In the genomic region with DNA sequence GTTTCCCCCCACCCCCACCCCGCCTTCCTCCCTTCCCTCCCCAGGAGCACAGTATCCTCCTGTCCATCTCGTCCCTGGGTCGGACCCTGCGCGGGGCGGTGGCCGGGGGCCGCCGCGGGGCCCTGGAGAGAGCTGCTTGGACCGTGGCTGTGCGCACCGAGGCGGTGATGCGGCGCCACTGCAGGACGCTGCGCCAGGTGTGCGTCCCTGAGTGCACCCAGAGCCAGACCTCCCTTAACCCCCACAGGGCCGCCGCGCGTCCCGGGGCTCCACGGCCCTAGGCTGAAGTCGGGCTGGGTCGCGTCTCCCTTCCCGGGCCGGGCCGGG, we compare ENCODE assay signal across 8 cellular contexts. TPM values are rescaled to one million over a fixed set of nuclear protein-coding genes. Genes with fewer than 3 reads are reported as not detected.
DNase-seq lines count a peak whose midpoint lies in the region; ATAC-seq and TF ChIP-seq lines count a peak whose summit lies in the region.

No MANE protein-coding gene starts in this region.

- no peaks in the 10 kb centered on the region for H3K9me3 ChIP-seq in CD4-positive, alpha-beta memory T cell (ENCODE audit: control insufficient read depth in 1 of 2, low read length in 2 of 2)
- H3K9me3 ChIP-seq in HUES6 (ENCODE audit: control insufficient read depth, insufficient read depth, low read depth, low read length) (no peaks in the 10 kb centered on the region), smooth muscle cell (replicated peaks; ENCODE audit: low read depth) (no peaks in the 10 kb centered on the region)

- intact Hi-C loops in CD4-positive, alpha-beta memory T cell (cut with micrococcal nuclease): loop anchor here (1.0 to 5.0 kb wide), 3 partner anchors 57 to 141 kb away; a partner anchor contains a TSS
- intact Hi-C loops in dorsolateral prefrontal cortex (cut with DNase I): loop anchor here in 1 of 2 donors (10.0 kb wide), 1 partner anchor 87 kb away; no protein-coding TSS in a partner anchor

- H3K4me3 Mint-ChIP-seq in CD4-positive, alpha-beta memory T cell: peak overlapping the region in 2 of 8 donors; percentile 26 to 43

- ATAC-seq in GM19438 (IDR thresholded peaks at IDR 0.05; ENCODE audit: low read depth, unreplicated experiment): peak; percentile 40

- H2AFZ ChIP-seq in smooth muscle cell (ENCODE audit: low read depth): no peak overlapping the region

- H4K20me1 ChIP-seq in smooth muscle cell (ENCODE audit: low read depth): no peaks in the 10 kb centered on the region

- H3K4me3 ChIP-seq in CD4-positive, alpha-beta memory T cell (ENCODE audit: low read length in 2 of 2): peak overlapping the region in 1 of 2 donors; percentile 72
- H3K4me3 ChIP-seq in HUES6 (ENCODE audit: low read depth, low read length): peak overlapping the region; percentile 80
- peak overlapping the region in 39 of 59 donors; percentile 12 to 60 (median 45) for H3K4me3 ChIP-seq in dorsolateral prefrontal cortex
- peak overlapping the region; percentile 67 for H3K4me3 ChIP-seq in smooth muscle cell

- no peaks in the 10 kb centered on the region for H3K27me3 ChIP-seq in CD4-positive, alpha-beta memory T cell (ENCODE audit: insufficient read depth, low read length)
- H3K27me3 ChIP-seq in HUES6 (ENCODE audit: control insufficient read depth, insufficient read depth, low read length): peaks cover 57% of the 10 kb centered on the region
- peaks cover 0 to 75% (median 55%) of the 10 kb centered on the region in 45 donors for H3K27me3 ChIP-seq in dorsolateral prefrontal cortex
- H3K27me3 ChIP-seq in smooth muscle cell (ENCODE audit: low read depth): peaks cover 41% of the 10 kb centered on the region

- H3K4me1 ChIP-seq in CD4-positive, alpha-beta memory T cell (ENCODE audit: insufficient read depth, low read length): peaks cover 76% of the 10 kb centered on the region
- H3K4me1 ChIP-seq in HUES6 (ENCODE audit: control insufficient read depth, insufficient read depth, low read length) (peaks cover 39% of the 10 kb centered on the region), smooth muscle cell (ENCODE audit: low read depth) (peaks cover 10% of the 10 kb centered on the region)

- peaks cover 13 to 65% (median 31%) of the 10 kb centered on the region in 4 donors for H3K4me1 Mint-ChIP-seq in CD4-positive, alpha-beta memory T cell

- no peak for DNase-seq in CD4-positive, alpha-beta memory T cell
- no peak for DNase-seq in dorsolateral prefrontal cortex
- DNase-seq in smooth muscle cell (lab: John Stamatoyannopoulos, UW; ENCODE audit: unreplicated experiment): no peak
- DNase-seq in NCI-H2081 (lab: John Stamatoyannopoulos, UW): no peak
- DNase-seq in DMS79 treated with DMSO at 0.1 percent for 48 hours (lab: John Stamatoyannopoulos, UW): no peak
- DNase-seq in nucleus accumbens (lab: John Stamatoyannopoulos, UW): no peak

- no peak overlapping the region for H3K27ac Mint-ChIP-seq in CD4-positive, alpha-beta memory T cell

- H3K4me2 ChIP-seq in smooth muscle cell: peak overlapping the region; percentile 95

- peak overlapping the region; percentile 35 for H3K27ac ChIP-seq in CD4-positive, alpha-beta memory T cell (ENCODE audit: low read depth, low read length)
- H3K27ac ChIP-seq in HUES6 (ENCODE audit: low read depth, low read length): no peak overlapping the region
- peak overlapping the region in 2 of 59 donors; percentile 57 to 87 for H3K27ac ChIP-seq in dorsolateral prefrontal cortex
- no peak overlapping the region for H3K27ac ChIP-seq in smooth muscle cell (ENCODE audit: low read depth)

- no peaks in the 10 kb centered on the region for H3K27me3 Mint-ChIP-seq in CD4-positive, alpha-beta memory T cell

- 3% methylated on average over 16 of the region's 31 CpGs for WGBS in smooth muscle cell (ENCODE audit: low lambda C conversion rate)

- no peaks in the 10 kb centered on the region for H3F3A ChIP-seq in smooth muscle cell (ENCODE audit: low read depth)

- POLR2A ChIA-PET in CD4-positive, alpha-beta memory T cell (lab: Charles Lee; ENCODE audit: partially characterized antibody): interaction anchor here (0.6 to 4.2 kb wide), 28 partner anchors 11 to 517 kb away, joined by 3 to 71 read pairs (median 5); a partner anchor contains a TSS

- no peak for TF ChIP-seq CTCF in dorsolateral prefrontal cortex (IDR thresholded peaks at IDR 0.05 in 54 of 56, conservative IDR thresholded peaks at IDR 0.05 in 2 of 56; ENCODE audit: low read depth in 1 of 56, partially characterized antibody in 56 of 56)
- no peak for TF ChIP-seq CTCF in smooth muscle cell (IDR thresholded peaks at IDR 0.05; ENCODE audit: borderline replicate concordance, insufficient read depth, poor library complexity, severe bottlenecking)

- CTCF ChIA-PET in CD4-positive, alpha-beta memory T cell (lab: Charles Lee; ENCODE audit: partially characterized antibody): interaction anchor here (0.6 to 11.7 kb wide), 25 partner anchors 9 to 217 kb away, joined by 3 to 133 read pairs (median 4); a partner anchor contains a TSS

- H3K9ac ChIP-seq in HUES6 (ENCODE audit: low read length) (no peak overlapping the region), smooth muscle cell (ENCODE audit: low read depth) (no peak overlapping the region)

- no peaks in the 10 kb centered on the region for H3K9me3 Mint-ChIP-seq in CD4-positive, alpha-beta memory T cell

- peaks cover 0 to 6% of the 10 kb centered on the region in 2 donors for H3K36me3 Mint-ChIP-seq in CD4-positive, alpha-beta memory T cell

- H3K36me3 ChIP-seq in CD4-positive, alpha-beta memory T cell (ENCODE audit: insufficient read depth, low read length): no peaks in the 10 kb centered on the region
- H3K36me3 ChIP-seq in HUES6 (ENCODE audit: control insufficient read depth, insufficient read depth, low read length): peaks cover 14% of the 10 kb centered on the region
- H3K36me3 ChIP-seq in smooth muscle cell (ENCODE audit: low read depth): no peaks in the 10 kb centered on the region

- H3K79me2 ChIP-seq in smooth muscle cell (ENCODE audit: low read depth): no peaks in the 10 kb centered on the region

RNA-seq across cellular contexts. Expression of a gene that starts 2.2 kb away (rescaled TPM):
- total RNA-seq in CD4-positive, alpha-beta memory T cell: 1 to 10 TPM; 3.7 to 4.1 TPM
- under 1 TPM in 1 of 2 donors, not detected in 1; 0.22 TPM for polyA plus RNA-seq in CD4-positive, alpha-beta memory T cell
- total RNA-seq in dorsolateral prefrontal cortex (1 to 10 TPM; 1.4 to 6.3 (median 3.1) TPM), smooth muscle cell (0.09 and 2.0 TPM in 2 replicates)
- polyA plus RNA-seq in smooth muscle cell: 0.87 and 5.2 TPM in 2 replicates

RNA-seq across cellular contexts. Expression of a gene that starts 11.2 kb away (rescaled TPM):
- total RNA-seq in CD4-positive, alpha-beta memory T cell: not detected
- polyA plus RNA-seq in CD4-positive, alpha-beta memory T cell: not detected
- 10 to 100 TPM in 46 of 120 experiments, 1 to 10 TPM in 74; 2.1 to 27.7 (median 9.1) TPM for total RNA-seq in dorsolateral prefrontal cortex
- total RNA-seq in smooth muscle cell: 0.54 and 2.9 TPM in 2 replicates
- polyA plus RNA-seq in smooth muscle cell: 9.7 and 11.3 TPM in 2 replicates

RNA-seq across cellular contexts. Expression of a gene that starts 24.8 kb away (rescaled TPM):
- total RNA-seq in CD4-positive, alpha-beta memory T cell: 10 to 100 TPM; 43.3 to 45.9 TPM
- 10 to 100 TPM; 24.6 to 27.9 TPM for polyA plus RNA-seq in CD4-positive, alpha-beta memory T cell
- total RNA-seq in dorsolateral prefrontal cortex: 100 to 1,000 TPM; 105 to 197 (median 137) TPM
- 24.9 and 41.0 TPM in 2 replicates for total RNA-seq in smooth muscle cell
- 83.4 and 89.5 TPM in 2 replicates for polyA plus RNA-seq in smooth muscle cell

RNA-seq across cellular contexts. Expression of a gene that starts 41.1 kb away (rescaled TPM):
- 10 to 100 TPM; 35.0 to 35.6 TPM for total RNA-seq in CD4-positive, alpha-beta memory T cell
- 100 to 1,000 TPM; 112 to 116 TPM for polyA plus RNA-seq in CD4-positive, alpha-beta memory T cell
- 10 to 100 TPM in 47 of 120 experiments, 1 to 10 TPM in 73; 3.4 to 22.4 (median 9.0) TPM for total RNA-seq in dorsolateral prefrontal cortex
- total RNA-seq in smooth muscle cell: 14.9 and 17.4 TPM in 2 replicates
- polyA plus RNA-seq in smooth muscle cell: 24.6 and 25.4 TPM in 2 replicates

RNA-seq across cellular contexts. Expression of a gene that starts 41.7 kb away (rescaled TPM):
- total RNA-seq in CD4-positive, alpha-beta memory T cell: 1 to 10 TPM in 1 of 2 experiments, under 1 TPM in 1; 0.87 to 1.1 TPM
- polyA plus RNA-seq in CD4-positive, alpha-beta memory T cell: 1 to 10 TPM in 1 of 2 donors, under 1 TPM in 1; 0.68 to 1.1 TPM
- 10 to 100 TPM in 118 of 120 experiments, 1 to 10 TPM in 2; 6.8 to 31.5 (median 21.2) TPM for total RNA-seq in dorsolateral prefrontal cortex
- 2.9 and 6.4 TPM in 2 replicates for total RNA-seq in smooth muscle cell
- polyA plus RNA-seq in smooth muscle cell: 3.1 and 4.3 TPM in 2 replicates
